In genomic region chr4:181548873-181549541, GRCh38 we compare ENCODE assay signal across 13 cellular contexts.
DNase-seq lines count a peak whose midpoint lies in the region; FAIRE-seq and TF ChIP-seq lines count a peak whose summit lies in the region.
"Had no signal": no experiment of that assay in that cellular context is flagged by ENCODE, and none has a peak within 500 bp of the region (broad histone marks: within the 10 kb centered on the region; RNA-seq: fewer than 3 reads in every experiment).

No MANE protein-coding gene starts in this region.

- H3K9ac ChIP-seq in endothelial cell of umbilical vein (replicated peaks; ENCODE audit: extremely low read depth, insufficient read depth, low read length), result no peak overlapping the region

- H2AFZ ChIP-seq in endothelial cell of umbilical vein (ENCODE audit: low read depth, low read length), result peak overlapping the region; percentile 21

- peak; percentile 32 for DNase-seq in NCI-H2029 (lab: John Stamatoyannopoulos, UW)
- no peak for DNase-seq in NCI-H2029 treated with DMSO at 0.1 percent for 48 hours (lab: John Stamatoyannopoulos, UW)
- peak; percentile 5 for DNase-seq in NCI-H774 (lab: John Stamatoyannopoulos, UW)
- no peak for DNase-seq in endothelial cell of umbilical vein (ENCODE audit: low read depth, low spot score)
- DNase-seq in stromal cell of bone marrow (ENCODE audit: low read depth), result peak; percentile 29
- DNase-seq in CD8-positive, alpha-beta memory T cell, result no peak
- no peak for DNase-seq in hepatic stellate cell (ENCODE audit: low spot score)
- no peak for DNase-seq in HUDEP-2 (lab: John Stamatoyannopoulos, UW; ENCODE audit: unreplicated experiment in 76 of 76)
- DNase-seq: activated CD8-positive, alpha-beta T cell treated with anti-CD3 and anti-CD28 coated beads, Interleukin-2, amount 10 ng/mL, durations not matched to agents 7 days and 5 days; heart left ventricle; NCI-H1048 had no signal

- H3K4me2 ChIP-seq in endothelial cell of umbilical vein (ENCODE audit: insufficient read depth, low read length), result no peak overlapping the region

- no peaks in the 10 kb centered on the region for H3K9me1 ChIP-seq in endothelial cell of umbilical vein (replicated peaks; ENCODE audit: control insufficient read depth, extremely low read depth, insufficient read depth, low read length)

- no peaks in the 10 kb centered on the region for H3K36me3 Mint-ChIP-seq in CD8-positive, alpha-beta memory T cell

- no peak overlapping the region for H3K27ac Mint-ChIP-seq in CD8-positive, alpha-beta memory T cell
- H3K27ac Mint-ChIP-seq: activated CD8-positive, alpha-beta T cell treated with anti-CD3 and anti-CD28 coated beads, Interleukin-2, amount 10 ng/mL, durations not matched to agents 7 days and 5 days had no signal

- intact Hi-C loops in endothelial cell of umbilical vein (cut with micrococcal nuclease), result no loop called here

- no peaks in the 10 kb centered on the region for H3K36me3 ChIP-seq in endothelial cell of umbilical vein (ENCODE audit: control insufficient read depth in 2 of 2, extremely low read depth in 1 of 2, insufficient read depth in 2 of 2, low read length in 2 of 2)
- H3K36me3 ChIP-seq in CD8-positive, alpha-beta memory T cell (ENCODE audit: insufficient read depth, low read length), result no peaks in the 10 kb centered on the region
- H3K36me3 ChIP-seq: heart left ventricle had no signal

- no peak overlapping the region for H3K27ac ChIP-seq in endothelial cell of umbilical vein (ENCODE audit: insufficient read depth, low read depth, low read length)
- H3K27ac ChIP-seq in CD8-positive, alpha-beta memory T cell (ENCODE audit: low read depth, low read length), result no peak overlapping the region
- H3K27ac ChIP-seq: heart left ventricle, SK-N-MC had no signal

- H3K4me3 ChIP-seq in endothelial cell of umbilical vein (replicated peaks in 1 of 3; ENCODE audit: insufficient read depth in 1 of 3, low read depth in 1 of 3, low read length in 3 of 3), result no peak overlapping the region
- no peak overlapping the region for H3K4me3 ChIP-seq in CD8-positive, alpha-beta memory T cell (ENCODE audit: low read length)
- H3K4me3 ChIP-seq: heart left ventricle, SK-N-MC had no signal

- H3K4me1 Mint-ChIP-seq in CD8-positive, alpha-beta memory T cell, result no peaks in the 10 kb centered on the region

- peaks cover 2 to 22% (median 6%) of the 10 kb centered on the region in 5 donors for H3K9me3 Mint-ChIP-seq in CD8-positive, alpha-beta memory T cell

- H3K79me2 ChIP-seq in endothelial cell of umbilical vein (ENCODE audit: control insufficient read depth, insufficient read depth, low read length), result no peaks in the 10 kb centered on the region

- TF ChIP-seq POLR2A in endothelial cell of umbilical vein (IDR thresholded peaks at IDR 0.05; ENCODE audit: low read depth, low read length), result no peak

- H3K9me3 ChIP-seq in endothelial cell of umbilical vein (replicated peaks; ENCODE audit: control insufficient read depth, insufficient read depth, low read length), result no peaks in the 10 kb centered on the region
- no peaks in the 10 kb centered on the region for H3K9me3 ChIP-seq in CD8-positive, alpha-beta memory T cell (ENCODE audit: low read length)
- H3K9me3 ChIP-seq: heart left ventricle had no signal

- no peaks in the 10 kb centered on the region for H3K27me3 ChIP-seq in endothelial cell of umbilical vein (ENCODE audit: control insufficient read depth in 2 of 2, insufficient read depth in 2 of 2, low read length in 2 of 2)
- no peaks in the 10 kb centered on the region for H3K27me3 ChIP-seq in CD8-positive, alpha-beta memory T cell (ENCODE audit: insufficient read depth, low read length, poor library complexity, severe bottlenecking)
- H3K27me3 ChIP-seq: heart left ventricle had no signal

- FAIRE-seq in endothelial cell of umbilical vein (lab: Jason Lieb, UNC), result no peak
- FAIRE-seq: A204.1 had no signal

- no TSS peak for BruUV-seq in endothelial cell of umbilical vein (replicated peaks; lab: Mats Ljungman, UMichigan)

- no peak overlapping the region for H3K4me3 Mint-ChIP-seq in CD8-positive, alpha-beta memory T cell
- H3K4me3 Mint-ChIP-seq: activated CD8-positive, alpha-beta T cell treated with anti-CD3 and anti-CD28 coated beads, Interleukin-2, amount 10 ng/mL, durations not matched to agents 7 days and 5 days had no signal

- POLR2A ChIA-PET in endothelial cell of umbilical vein (lab: Charles Lee), result no interaction called here
- POLR2A ChIA-PET in CD8-positive, alpha-beta memory T cell (lab: Charles Lee), result no interaction called here

- CTCF ChIA-PET in endothelial cell of umbilical vein (lab: Charles Lee), result no interaction called here
- CTCF ChIA-PET in CD8-positive, alpha-beta memory T cell (lab: Charles Lee), result no interaction called here

- no peak for TF ChIP-seq CTCF in endothelial cell of umbilical vein (IDR thresholded peaks at IDR 0.05; ENCODE audit: extremely low read depth in 1 of 2, insufficient read depth in 1 of 2, low read depth in 1 of 2, low read length in 2 of 2)

- no peaks in the 10 kb centered on the region for H3K27me3 Mint-ChIP-seq in CD8-positive, alpha-beta memory T cell

- no peaks in the 10 kb centered on the region for H3K4me1 ChIP-seq in endothelial cell of umbilical vein (ENCODE audit: control insufficient read depth, extremely low read depth, insufficient read depth, low read length)
- H3K4me1 ChIP-seq in CD8-positive, alpha-beta memory T cell (ENCODE audit: insufficient read depth, low read length), result no peaks in the 10 kb centered on the region
- H3K4me1 ChIP-seq: heart left ventricle had no signal

- dilution Hi-C loops in endothelial cell of umbilical vein (cut with MboI; ENCODE audit: extremely low pct_ligation_motif_present, low sequenced_read_pairs), result no loop called here

- H4K20me1 ChIP-seq in endothelial cell of umbilical vein (replicated peaks; ENCODE audit: control insufficient read depth, extremely low read depth, insufficient read depth, low read length), result no peaks in the 10 kb centered on the region

TF ChIP-seq in endothelial cell of umbilical vein, 7 proteins besides CTCF, POLR2A, EP300 and RAD21:
- TF ChIP-seq JUN (IDR thresholded peaks at IDR 0.05; ENCODE audit: borderline replicate concordance, insufficient read depth, insufficient read length, low read depth) (peak; percentile 68), EZH2 (IDR thresholded peaks at IDR 0.05; ENCODE audit: borderline replicate concordance, low read depth, low read length, severe bottlenecking) (no peak), POLR2AphosphoS5 (IDR thresholded peaks at IDR 0.05; ENCODE audit: insufficient read depth, low read depth, low read length) (no peak)
- TF ChIP-seq, protein P1, sequence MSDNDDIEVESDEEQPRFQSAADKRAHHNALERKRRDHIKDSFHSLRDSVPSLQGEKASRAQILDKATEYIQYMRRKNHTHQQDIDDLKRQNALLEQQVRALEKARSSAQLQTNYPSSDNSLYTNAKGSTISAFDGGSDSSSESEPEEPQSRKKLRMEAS (IDR thresholded peaks at IDR 0.05; ENCODE audit: insufficient read depth, insufficient read length), result no peak

Comparison
In these comparisons a context has a peak if more than half of its experiments do, and no peak if none do; other contexts are left out.
1. DNase-seq: peak in NCI-H2029 (single experiment), NCI-H774 (single experiment) and stromal cell of bone marrow (single experiment); none in NCI-H2029 treated with DMSO at 0.1 percent for 48 hours (single experiment), endothelial cell of umbilical vein (single experiment), CD8-positive, alpha-beta memory T cell (0 of 5), hepatic stellate cell (single experiment) and HUDEP-2 (0 of 76).